ENCODE assay signal across 14 cellular contexts in the genomic region with DNA sequence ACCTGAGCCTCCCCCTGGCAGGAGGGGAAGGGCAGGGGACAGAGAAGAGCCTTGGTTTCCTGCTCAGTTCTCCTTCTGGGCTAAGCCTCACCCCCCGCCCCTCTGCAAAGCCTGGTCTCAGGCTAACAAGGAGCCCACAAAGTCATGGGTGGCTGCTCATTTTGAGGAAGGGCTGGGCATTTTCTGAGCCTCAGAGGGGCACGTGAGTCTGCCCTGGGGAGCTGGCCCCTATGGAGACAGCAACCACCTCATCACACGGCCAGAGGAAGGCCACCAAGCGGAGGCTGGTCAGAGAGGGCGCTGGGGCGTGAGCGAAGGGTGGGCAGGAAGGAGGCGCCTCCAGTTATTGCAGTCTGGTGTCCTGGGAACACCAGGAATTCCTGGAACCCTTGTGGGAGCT. TPM values are rescaled to one million over a fixed set of nuclear protein-coding genes. Genes with fewer than 3 reads are reported as not detected.
DNase-seq lines count a peak whose midpoint lies in the region; ATAC-seq and TF ChIP-seq lines count a peak whose summit lies in the region.
"Had no signal": no experiment of that assay in that cellular context is flagged by ENCODE, and none has a peak within 500 bp of the region (broad histone marks: within the 10 kb centered on the region; RNA-seq: fewer than 3 reads in every experiment).

No MANE protein-coding gene starts in this region.

- no TSS peak for BruUV-seq in Caco-2 (replicated peaks; lab: Mats Ljungman, UMichigan)

- no peaks in the 10 kb centered on the region for H3K9me3 Mint-ChIP-seq in Caco-2 (ENCODE audit: unreplicated experiment)

- POLR2A ChIA-PET in SK-N-SH (lab: Yijun Ruan, JAX), result interaction anchor here (0.6 to 0.9 kb wide), 2 partner anchors 19 to 132 kb away, joined by 3 read pairs; partner anchors contain the start of gene ABTB1
- POLR2A ChIA-PET in Caco-2 (lab: Charles Lee), result no interaction called here

- H3K27me3 Mint-ChIP-seq in Caco-2 (ENCODE audit: insufficient read depth, unreplicated experiment), result no peaks in the 10 kb centered on the region

- H3K4me1 ChIP-seq in SK-N-SH (ENCODE audit: control insufficient read depth in 1 of 2, insufficient read depth in 2 of 2, low read depth in 1 of 2, low read length in 1 of 2) (peaks cover 16 to 56% of the 10 kb centered on the region in 2 experiments; a peak in 3 of 4 replicates), mucosa of descending colon (ENCODE audit: low read depth) (peaks cover 3% of the 10 kb centered on the region), tibial artery (peaks cover under 1 to 49% (median 40%) of the 10 kb centered on the region in 4 donors), tibial nerve (peaks cover 0 to 54% (median 14%) of the 10 kb centered on the region in 4 donors), Caco-2 (peaks cover 27% of the 10 kb centered on the region)

- ATAC-seq in SK-N-SH treated with all-trans-retinoic acid at 6 μM for 48 hours (no peak), mucosa of descending colon (no peak)

- no peak overlapping the region for H3K4me3 Mint-ChIP-seq in Caco-2 (ENCODE audit: unreplicated experiment)

- peaks cover 4% of the 10 kb centered on the region for H3K36me3 Mint-ChIP-seq in Caco-2 (ENCODE audit: insufficient read depth, unreplicated experiment)

- peaks cover 4% of the 10 kb centered on the region for H3F3A ChIP-seq in SK-N-SH (replicated peaks; ENCODE audit: insufficient read depth)

- CTCF ChIA-PET in SK-N-SH (lab: Yijun Ruan, JAX), result interaction anchor here (0.6 to 9.2 kb wide), 29 partner anchors 9 to 282 kb away, joined by 3 to 141 read pairs (median 5); partner anchors contain the start of gene MGLL
- CTCF ChIA-PET in Caco-2 (lab: Charles Lee), result interaction anchor here (0.8 to 2.6 kb wide), 6 partner anchors 11 to 268 kb away, joined by 3 to 18 read pairs (median 7); partner anchors contain the start of gene MGLL

- no peaks in the 10 kb centered on the region for H3K36me3 ChIP-seq in SK-N-SH (replicated peaks in 1 of 2; ENCODE audit: control insufficient read depth in 1 of 2, insufficient read depth in 2 of 2, low read length in 1 of 2)
- peaks cover 3% of the 10 kb centered on the region for H3K36me3 ChIP-seq in mucosa of descending colon (ENCODE audit: low read depth)
- H3K36me3 ChIP-seq in tibial artery, result peaks cover 4 to 18% (median 11%) of the 10 kb centered on the region in 3 donors
- H3K36me3 ChIP-seq in tibial nerve, result peaks cover 0 to 35% (median 0%) of the 10 kb centered on the region in 3 donors
- H3K36me3 ChIP-seq in Caco-2 (ENCODE audit: control insufficient read depth, insufficient read depth, low read length), result no peaks in the 10 kb centered on the region

- H3K4me3 ChIP-seq in SK-N-SH (ENCODE audit: low read depth in 2 of 2, low read length in 1 of 2) (no peak overlapping the region), dorsolateral prefrontal cortex (no peak overlapping the region), mucosa of descending colon (no peak overlapping the region), tibial artery (no peak overlapping the region), tibial nerve (no peak overlapping the region), Caco-2 (ENCODE audit: low read depth, low read length) (no peak overlapping the region)

- H3K27ac ChIP-seq in SK-N-SH (ENCODE audit: low read depth in 2 of 2, low read length in 1 of 2) (0 out of 4 replicates have a peak overlapping the region, but pooled peaks of 1 of the 2 experiments have one; percentile 68), dorsolateral prefrontal cortex (peak overlapping the region in 40 of 59 donors; percentile 14 to 90 (median 72)), tibial artery (peak overlapping the region; percentile 79 to 82), tibial nerve (peak overlapping the region in 2 of 4 donors; percentile 71 to 74)
- H3K27ac ChIP-seq: 22Rv1 had no signal

- no peaks in the 10 kb centered on the region for H4K20me1 ChIP-seq in SK-N-SH (ENCODE audit: insufficient read depth)

- peak overlapping the region; percentile 75; the same call in 1 of the 2 replicates for H2AFZ ChIP-seq in SK-N-SH (ENCODE audit: low read depth)

- H3K79me2 ChIP-seq in SK-N-SH (ENCODE audit: insufficient read depth), result no peaks in the 10 kb centered on the region

- H3K9me2 ChIP-seq in SK-N-SH, result no peaks in the 10 kb centered on the region

- no peak overlapping the region for H3K9ac ChIP-seq in SK-N-SH

- DNase-seq in SK-N-SH (no peak), dorsolateral prefrontal cortex (peak in 4 of 10 donors; percentile 14 to 38 (median 24)), mucosa of descending colon (peak in 2 of 3 donors; percentile 20 to 22), tibial artery (peak in 1 of 2 donors; percentile 61), tibial nerve (ENCODE audit: low spot score in 2 of 2) (no peak), Caco-2 (no peak)
- no peak for DNase-seq in activated CD8-positive, alpha-beta memory T cell treated with anti-CD3 and anti-CD28 coated beads, Interleukin-2, amount 50 U/mL, for 48 hours
- DNase-seq: activated CD4-positive, alpha-beta T cell treated with anti-CD3 and anti-CD28 coated beads, Interleukin-2, amount 50 U/mL, for 1 hour; amygdala; NCI-H2107; NCI-H748 treated with DMSO at 0.1 percent for 48 hours; stimulated activated CD4-positive, alpha-beta T cell treated with anti-CD3 and anti-CD28 coated beads, Interleukin-4, amount 100 ng/mL, for 1 hour had no signal

- no peak overlapping the region for H3K27ac Mint-ChIP-seq in Caco-2 (ENCODE audit: unreplicated experiment)

- H3K27me3 ChIP-seq in SK-N-SH (ENCODE audit: insufficient read depth) (no peaks in the 10 kb centered on the region), dorsolateral prefrontal cortex (no peaks in the 10 kb centered on the region), tibial artery (no peaks in the 10 kb centered on the region), tibial nerve (no peaks in the 10 kb centered on the region), Caco-2 (replicated peaks; ENCODE audit: control insufficient read depth, insufficient read depth, low read length) (no peaks in the 10 kb centered on the region)

- TF ChIP-seq CTCF in SK-N-SH (IDR thresholded peaks at IDR 0.05) (no peak), dorsolateral prefrontal cortex (IDR thresholded peaks at IDR 0.05 in 54 of 56, conservative IDR thresholded peaks at IDR 0.05 in 2 of 56; ENCODE audit: low read depth in 1 of 56, partially characterized antibody in 56 of 56) (no peak), mucosa of descending colon (IDR thresholded peaks at IDR 0.05) (no peak), tibial artery (IDR thresholded peaks at IDR 0.05) (no peak), tibial nerve (IDR thresholded peaks at IDR 0.05) (no peak), Caco-2 (IDR thresholded peaks at IDR 0.05; ENCODE audit: insufficient read depth in 1 of 2, low read depth in 1 of 2, low read length in 1 of 2, severe bottlenecking in 1 of 2, unreplicated experiment in 1 of 2) (no peak)

- no peak for TF ChIP-seq RAD21 in SK-N-SH (IDR thresholded peaks at IDR 0.05; ENCODE audit: low read length)

- 98% methylated on average over 5 of the region's 8 CpGs for WGBS in SK-N-SH (ENCODE audit: low lambda C conversion rate)
- WGBS in tibial nerve, 2 donors, result 70 to 81% methylated on average over 8 of the region's 8 CpGs

- TF ChIP-seq EP300 in SK-N-SH (IDR thresholded peaks at IDR 0.05; ENCODE audit: borderline replicate concordance in 1 of 2, low read depth in 1 of 2, low read length in 1 of 2), result no peak
- TF ChIP-seq EP300 in tibial nerve (IDR thresholded peaks at IDR 0.05), result no peak

- intact Hi-C loops in dorsolateral prefrontal cortex (cut with DNase I), result loop anchor here (1.0 to 10.0 kb wide), 3 partner anchors 21 to 363 kb away; partner anchors contain the start of genes MGLL (in 1 of the 2) and SEC61A1 (in 1 of the 2)
- intact Hi-C loops in mucosa of descending colon (cut with DNase I, micrococcal nuclease), result loop anchor here in 1 of 2 donors (10.0 kb wide), 1 partner anchor 123 kb away; no protein-coding TSS in a partner anchor
- intact Hi-C loops in tibial artery (cut with DNase I; ENCODE audit: low total_unique reads), result no loop called here
- intact Hi-C loops in Caco-2 (cut with micrococcal nuclease; ENCODE audit: unreplicated experiment), result loop anchor here (2.0 to 5.0 kb wide), 3 partner anchors 39 to 279 kb away; no protein-coding TSS in a partner anchor

- H3K9me3 ChIP-seq in SK-N-SH, result no peaks in the 10 kb centered on the region
- H3K9me3 ChIP-seq in mucosa of descending colon, result no peaks in the 10 kb centered on the region
- H3K9me3 ChIP-seq in tibial artery, result no peaks in the 10 kb centered on the region
- H3K9me3 ChIP-seq in tibial nerve, result no peaks in the 10 kb centered on the region
- H3K9me3 ChIP-seq in Caco-2, result no peaks in the 10 kb centered on the region

- no peak for TF ChIP-seq POLR2A in tibial nerve (IDR thresholded peaks at IDR 0.05)

- no peak overlapping the region for H3K4me2 ChIP-seq in SK-N-SH

- H3K4me1 Mint-ChIP-seq in Caco-2 (ENCODE audit: low read depth, unreplicated experiment), result no peaks in the 10 kb centered on the region

TF ChIP-seq in SK-N-SH, 30 proteins besides CTCF, POLR2A, EP300 and RAD21 (continues in another document):
- TF ChIP-seq RFX5 (IDR thresholded peaks at IDR 0.05; ENCODE audit: low read length) (no peak), TEAD4 (IDR thresholded peaks at IDR 0.05; ENCODE audit: borderline replicate concordance, insufficient read depth) (no peak), ELF1 (IDR thresholded peaks at IDR 0.05) (no peak)

TF ChIP-seq in SK-N-SH treated with all-trans-retinoic acid at 6 μM for 48 hours, 23 proteins besides CTCF, POLR2A, EP300 and RAD21:
- TF ChIP-seq, protein P1, sequence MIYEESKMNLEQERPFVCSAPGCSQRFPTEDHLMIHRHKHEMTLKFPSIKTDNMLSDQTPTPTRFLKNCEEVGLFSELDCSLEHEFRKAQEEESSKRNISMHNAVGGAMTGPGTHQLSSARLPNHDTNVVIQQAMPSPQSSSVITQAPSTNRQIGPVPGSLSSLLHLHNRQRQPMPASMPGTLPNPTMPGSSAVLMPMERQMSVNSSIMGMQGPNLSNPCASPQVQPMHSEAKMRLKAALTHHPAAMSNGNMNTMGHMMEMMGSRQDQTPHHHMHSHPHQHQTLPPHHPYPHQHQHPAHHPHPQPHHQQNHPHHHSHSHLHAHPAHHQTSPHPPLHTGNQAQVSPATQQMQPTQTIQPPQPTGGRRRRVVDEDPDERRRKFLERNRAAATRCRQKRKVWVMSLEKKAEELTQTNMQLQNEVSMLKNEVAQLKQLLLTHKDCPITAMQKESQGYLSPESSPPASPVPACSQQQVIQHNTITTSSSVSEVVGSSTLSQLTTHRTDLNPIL (CRISPR knock-in tag; IDR thresholded peaks at IDR 0.05; ENCODE audit: low read depth), result no peak
TF ChIP-seq in SK-N-SH treated with all-trans-retinoic acid at 6 μM for 48 hours: peak in this region for 0.

RNA-seq across cellular contexts. Expression of gene ABTB1, which starts 18.7 kb away (rescaled TPM):
- 30.8 and 31.6 TPM in 2 replicates for polyA plus RNA-seq in SK-N-SH (2012; rRNA removed)
- 7.1 and 12.3 TPM in 2 replicates for polyA plus RNA-seq in SK-N-SH (2012; cell fraction: cytosol; rRNA removed)
- polyA plus RNA-seq in SK-N-SH (2012; cell fraction: nucleus; rRNA removed), result 166 and 204 TPM in 2 replicates
- 100 to 1,000 TPM in 24 of 120 experiments, 10 to 100 TPM in 96; 63.6 to 129 (median 87.7) TPM for total RNA-seq in dorsolateral prefrontal cortex
- 10 to 100 TPM; 19.9 to 48.7 (median 33.7) TPM for total RNA-seq in mucosa of descending colon
- total RNA-seq in tibial nerve, result 100 to 1,000 TPM in 3 of 4 donors, 10 to 100 TPM in 1; 86.4 to 134 (median 121) TPM
- total RNA-seq in Caco-2 (2022), result 6.2 TPM in 2 replicates

Comparison
In these comparisons a context has a peak if more than half of its experiments do, and no peak if none do; other contexts are left out.
1. DNase-seq: peak in mucosa of descending colon (2 of 3); none in SK-N-SH (single experiment), tibial nerve (0 of 2), Caco-2 (0 of 2) and activated CD8-positive, alpha-beta memory T cell treated with anti-CD3 and anti-CD28 coated beads, Interleukin-2, amount 50 U/mL, for 48 hours (single experiment).